ENCODE assay signal across 10 cellular contexts in the genomic region with DNA sequence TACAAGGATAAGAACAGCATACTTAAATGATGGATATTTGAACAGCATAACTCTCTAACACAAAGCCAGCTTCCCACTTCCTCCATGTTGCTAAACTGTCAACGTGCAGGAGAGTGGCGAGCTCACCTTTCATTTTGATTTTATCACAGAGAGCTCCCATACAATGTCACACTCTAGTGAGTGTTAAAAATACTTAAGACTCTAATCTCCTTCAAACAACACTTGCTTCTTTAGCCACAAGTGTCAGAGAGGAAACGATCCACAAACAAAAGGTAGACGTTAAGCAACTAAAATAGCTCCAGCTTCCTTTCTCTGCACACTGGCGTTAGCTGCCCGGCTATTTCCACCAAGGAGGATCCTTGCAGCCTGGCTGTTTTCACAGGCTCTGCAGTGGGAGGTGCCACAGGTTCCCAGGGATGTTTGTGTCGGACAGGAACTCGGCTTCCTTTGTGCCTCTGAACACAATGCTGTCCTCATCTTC.
DNase-seq lines count a peak whose midpoint lies in the region; ATAC-seq, FAIRE-seq and TF ChIP-seq lines count a peak whose summit lies in the region.
"Had no signal": no experiment of that assay in that cellular context is flagged by ENCODE, and none has a peak within 500 bp of the region (broad histone marks: within the 10 kb centered on the region; RNA-seq: fewer than 3 reads in every experiment).

No MANE protein-coding gene starts in this region.

- POLR2A ChIA-PET in CD8-positive, alpha-beta memory T cell (lab: Charles Lee) = no interaction called here

- no peaks in the 10 kb centered on the region for H3K27me3 ChIP-seq in CD8-positive, alpha-beta memory T cell (ENCODE audit: insufficient read depth, low read length, poor library complexity, severe bottlenecking)
- H3K27me3 ChIP-seq in bronchial epithelial cell (ENCODE audit: control insufficient read depth, insufficient read depth, low read length) (no peaks in the 10 kb centered on the region), tibial artery (no peaks in the 10 kb centered on the region), WERI-Rb-1 (ENCODE audit: insufficient read depth, low read depth, severe bottlenecking) (no peaks in the 10 kb centered on the region)

- peaks cover 7% of the 10 kb centered on the region for H3K4me1 ChIP-seq in CD8-positive, alpha-beta memory T cell (ENCODE audit: insufficient read depth, low read length)
- H3K4me1 ChIP-seq in tibial artery = peaks cover 0 to 6% (median 0%) of the 10 kb centered on the region in 4 donors

- intact Hi-C loops in tibial artery (cut with DNase I; ENCODE audit: low total_unique reads) = no loop called here

- H3K4me1 Mint-ChIP-seq in CD8-positive, alpha-beta memory T cell = peaks cover 18 to 31% (median 30%) of the 10 kb centered on the region in 3 donors
- H3K4me1 Mint-ChIP-seq in naive B cell = peaks cover 3 to 15% (median 11%) of the 10 kb centered on the region in 3 donors

- H3K4me3 ChIP-seq in CD8-positive, alpha-beta memory T cell (ENCODE audit: low read length) = peak overlapping the region; percentile 8
- no peak overlapping the region for H3K4me3 ChIP-seq in bronchial epithelial cell (ENCODE audit: low read depth, low read length)
- H3K4me3 ChIP-seq in tibial artery = no peak overlapping the region
- H3K4me3 ChIP-seq in WERI-Rb-1 (ENCODE audit: low read depth, low read length) = no peak overlapping the region

- FAIRE-seq in bronchial epithelial cell (lab: Jason Lieb, UNC) = peak; percentile 7

- H3K36me3 Mint-ChIP-seq in CD8-positive, alpha-beta memory T cell = no peaks in the 10 kb centered on the region
- H3K36me3 Mint-ChIP-seq in naive B cell = no peaks in the 10 kb centered on the region

- CTCF ChIA-PET in CD8-positive, alpha-beta memory T cell (lab: Charles Lee) = interaction anchor here (2.1 kb wide), 1 partner anchor 39 kb away, joined by 7 read pairs; no protein-coding TSS in a partner anchor

- H3K4me3 Mint-ChIP-seq in CD8-positive, alpha-beta memory T cell = peak overlapping the region in 6 of 7 donors; percentile 36 to 67 (median 56)
- H3K4me3 Mint-ChIP-seq in naive B cell = peak overlapping the region in 7 of 8 donors; percentile 13 to 77 (median 51)

- no peak for TF ChIP-seq CTCF in bronchial epithelial cell (IDR thresholded peaks at IDR 0.05; ENCODE audit: insufficient read depth, low read length, severe bottlenecking)
- no peak for TF ChIP-seq CTCF in omental fat pad (IDR thresholded peaks at IDR 0.05)
- no peak for TF ChIP-seq CTCF in tibial artery (IDR thresholded peaks at IDR 0.05)
- TF ChIP-seq CTCF in WERI-Rb-1 (IDR thresholded peaks at IDR 0.05; ENCODE audit: low read depth, low read length) = no peak

- H3K27ac Mint-ChIP-seq in CD8-positive, alpha-beta memory T cell = peak overlapping the region in 5 of 8 donors; percentile 23 to 83 (median 43)
- H3K27ac Mint-ChIP-seq in naive B cell = peak overlapping the region in 1 of 6 donors; percentile 45

- peaks cover 0 to 4% of the 10 kb centered on the region in 2 donors for H3K27me3 Mint-ChIP-seq in CD8-positive, alpha-beta memory T cell
- no peaks in the 10 kb centered on the region for H3K27me3 Mint-ChIP-seq in naive B cell

- no peak for DNase-seq in CD8-positive, alpha-beta memory T cell
- DNase-seq in NCI-H2029 (lab: John Stamatoyannopoulos, UW) = peak; percentile 71
- peak; percentile 21 for DNase-seq in bronchial epithelial cell (ENCODE audit: low read depth)
- DNase-seq in naive B cell = no peak
- no peak for DNase-seq in omental fat pad (ENCODE audit: low spot score)
- DNase-seq in NCI-H1694 (lab: John Stamatoyannopoulos, UW) = no peak
- DNase-seq in tibial artery = no peak
- no peak for DNase-seq in WERI-Rb-1
- DNase-seq: activated CD4-positive, alpha-beta T cell treated with anti-CD3 and anti-CD28 coated beads for 1 hour; NCI-H446 treated with DMSO at 0.1 percent for 48 hours had no signal

- no peaks in the 10 kb centered on the region for H3K9me3 ChIP-seq in CD8-positive, alpha-beta memory T cell (ENCODE audit: low read length)
- no peaks in the 10 kb centered on the region for H3K9me3 ChIP-seq in tibial artery
- no peaks in the 10 kb centered on the region for H3K9me3 ChIP-seq in WERI-Rb-1 (ENCODE audit: severe bottlenecking)

- peaks cover 0 to 5% (median 0%) of the 10 kb centered on the region in 5 donors for H3K9me3 Mint-ChIP-seq in CD8-positive, alpha-beta memory T cell
- peaks cover 0 to 6% (median 0%) of the 10 kb centered on the region in 7 donors for H3K9me3 Mint-ChIP-seq in naive B cell

- ATAC-seq in naive B cell (ENCODE audit: low read depth in 2 of 2) (no peak), omental fat pad (ENCODE audit: low FRiP score) (no peak)

- no peak overlapping the region for H3K27ac ChIP-seq in CD8-positive, alpha-beta memory T cell (ENCODE audit: low read depth, low read length)
- H3K27ac ChIP-seq in tibial artery = no peak overlapping the region
- H3K27ac ChIP-seq in WERI-Rb-1 = no peak overlapping the region

- no peaks in the 10 kb centered on the region for H3K36me3 ChIP-seq in CD8-positive, alpha-beta memory T cell (ENCODE audit: insufficient read depth, low read length)
- H3K36me3 ChIP-seq in bronchial epithelial cell (ENCODE audit: control insufficient read depth, insufficient read depth, low read length) (no peaks in the 10 kb centered on the region), tibial artery (no peaks in the 10 kb centered on the region), WERI-Rb-1 (peaks cover 2% of the 10 kb centered on the region)

Comparison
In these comparisons a context has a peak if more than half of its experiments do, and no peak if none do; other contexts are left out.
1. DNase-seq: peak in NCI-H2029 (single experiment) and bronchial epithelial cell (single experiment); none in CD8-positive, alpha-beta memory T cell (0 of 5), naive B cell (single experiment), omental fat pad (single experiment), NCI-H1694 (single experiment), tibial artery (0 of 2) and WERI-Rb-1 (single experiment).